Comparison of ENCODE assay signal across 9 cellular contexts in the genomic region with DNA sequence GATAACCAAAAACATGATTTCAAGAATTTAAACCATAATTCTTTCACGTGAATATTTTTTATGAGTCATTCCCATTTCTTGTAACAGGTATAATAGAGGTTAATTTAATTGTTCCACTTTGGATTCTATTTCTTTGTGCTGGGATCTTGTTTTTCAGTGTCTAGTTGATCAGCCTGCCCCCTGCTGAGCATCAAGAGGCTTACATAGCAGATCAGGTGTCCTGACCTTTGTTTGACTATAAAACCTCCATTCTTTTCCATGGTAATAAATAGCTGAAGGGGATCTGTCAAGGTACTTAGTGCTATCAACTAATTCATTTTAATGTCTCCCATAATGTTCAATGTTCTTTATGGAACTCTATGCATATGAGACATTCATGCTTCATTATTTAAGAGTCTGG. TPM values are rescaled to one million over a fixed set of nuclear protein-coding genes. Genes with fewer than 3 reads are reported as not detected.
DNase-seq lines count a peak whose midpoint lies in the region; ATAC-seq, FAIRE-seq and TF ChIP-seq lines count a peak whose summit lies in the region.
"Had no signal": no experiment of that assay in that cellular context is flagged by ENCODE, and none has a peak within 500 bp of the region (broad histone marks: within the 10 kb centered on the region; RNA-seq: fewer than 3 reads in every experiment).

No MANE protein-coding gene starts in this region.

- H3K4me3 ChIP-seq in breast epithelium: no peak overlapping the region

- no peaks in the 10 kb centered on the region for H3K9me3 Mint-ChIP-seq in nephron
- H3K9me3 Mint-ChIP-seq: CD8-positive, alpha-beta memory T cell had no signal

- H3K36me3 Mint-ChIP-seq in nephron (ENCODE audit: low read depth): no peaks in the 10 kb centered on the region
- H3K36me3 Mint-ChIP-seq: CD8-positive, alpha-beta memory T cell had no signal

- intact Hi-C loops in breast epithelium (cut with DNase I; ENCODE audit: low total_unique reads): no loop called here

- TF ChIP-seq CTCF in breast epithelium (IDR thresholded peaks at IDR 0.05) (peak in 1 of 3 donors; percentile 25), nephron (IDR thresholded peaks at IDR 0.05; ENCODE audit: unreplicated experiment in 3 of 3) (peak in 2 of 3 experiments; percentile 26 to 35)

- no peaks in the 10 kb centered on the region for H3K4me1 ChIP-seq in breast epithelium

- ATAC-seq in GM21423 (IDR thresholded peaks at IDR 0.05; ENCODE audit: unreplicated experiment): no peak

- no peak for FAIRE-seq in H54 (lab: Jason Lieb, UNC)

- no peak for TF ChIP-seq POLR2A in breast epithelium (IDR thresholded peaks at IDR 0.05)
- no peak for TF ChIP-seq POLR2A in H54 (IDR thresholded peaks at IDR 0.05; ENCODE audit: low read depth, low read length)

- H3K4me3 Mint-ChIP-seq in nephron: no peak overlapping the region
- H3K4me3 Mint-ChIP-seq: CD8-positive, alpha-beta memory T cell had no signal

- no peaks in the 10 kb centered on the region for H3K36me3 ChIP-seq in breast epithelium

- peak overlapping the region; percentile 16 to 48 for H3K27ac ChIP-seq in breast epithelium

- H3K27me3 Mint-ChIP-seq in nephron (ENCODE audit: low read depth): peaks cover 8% of the 10 kb centered on the region
- H3K27me3 Mint-ChIP-seq: CD8-positive, alpha-beta memory T cell had no signal

- peaks cover 4% of the 10 kb centered on the region for H3K4me1 Mint-ChIP-seq in nephron
- H3K4me1 Mint-ChIP-seq: CD8-positive, alpha-beta memory T cell had no signal

- H3K27ac Mint-ChIP-seq in nephron: peak overlapping the region in 2 of 3 experiments; percentile 2 to 41

- no peaks in the 10 kb centered on the region for H3K27me3 ChIP-seq in breast epithelium

- H3K9me3 ChIP-seq in breast epithelium: no peaks in the 10 kb centered on the region

- DNase-seq in NCI-H2196 (lab: John Stamatoyannopoulos, UW; ENCODE audit: unreplicated experiment): peak; percentile 9
- DNase-seq in NCI-H2196 treated with DMSO at 0.1 percent for 48 hours (lab: John Stamatoyannopoulos, UW; ENCODE audit: unreplicated experiment): no peak
- DNase-seq in NCI-H1417 (lab: John Stamatoyannopoulos, UW): peak; percentile 21 to 92 (median 62)
- DNase-seq in breast epithelium (ENCODE audit: low spot score in 2 of 2): no peak
- no peak for DNase-seq in H54 (ENCODE audit: insufficient read length, low spot score)
- no peak for DNase-seq in NCI-H226

RNA-seq across cellular contexts. Expression of gene COL17A1, which starts 4.9 kb away (rescaled TPM):
- total RNA-seq in breast epithelium: 10 to 100 TPM in 2 of 3 donors, under 1 TPM in 1; 0.16 to 56.1 (median 34.1) TPM
- total RNA-seq: CD8-positive, alpha-beta memory T cell had no signal

RNA-seq across cellular contexts. Expression of gene SFR1, which starts 41.2 kb away (rescaled TPM):
- 10 to 100 TPM in 1 of 3 donors, 1 to 10 TPM in 2; 6.3 to 11.4 (median 8.2) TPM for total RNA-seq in breast epithelium

Comparison
In these comparisons a context has a peak if more than half of its experiments do, and no peak if none do; other contexts are left out.
1. DNase-seq: peak in NCI-H2196 (single experiment) and NCI-H1417 (3 of 3); none in NCI-H2196 treated with DMSO at 0.1 percent for 48 hours (single experiment), breast epithelium (0 of 2), H54 (single experiment) and NCI-H226 (single experiment).